Comparison of ENCODE assay signal across 8 cellular contexts in genomic region chr1:70410604-70411359, GRCh38. TPM values are rescaled to one million over a fixed set of nuclear protein-coding genes. Genes with fewer than 3 reads are reported as not detected.
DNase-seq lines count a peak whose midpoint lies in the region; ATAC-seq, FAIRE-seq and TF ChIP-seq lines count a peak whose summit lies in the region.

TSS of gene CTH (plus strand) at chr1:70411268. CDS start at chr1:70411416, 148 bp downstream.

- intact Hi-C loops in endothelial cell of umbilical vein (cut with micrococcal nuclease) = loop anchor here (1.0 to 5.0 kb wide), 7 partner anchors 48 to 671 kb away; partner anchors contain the start of genes ANKRD13C, LRRC40, SRSF11 and ZRANB2

- peak; percentile 96 for DNase-seq in D341Med (ENCODE audit: low spot score)
- peak; percentile 82 for DNase-seq in activated T-cell treated with anti-CD3 and anti-CD28 coated beads for 1 hour (ENCODE audit: low read depth)
- peak; percentile 98 for DNase-seq in endothelial cell of umbilical vein (ENCODE audit: low read depth, low spot score)
- peak; percentile 98 for DNase-seq in midbrain (lab: John Stamatoyannopoulos, UW)
- peak; percentile 78 to 80 for DNase-seq in stimulated activated CD8-positive, alpha-beta memory T cell treated with anti-CD3 and anti-CD28 coated beads, Interleukin-2, amount 100 ng/mL, for 1 hour (ENCODE audit: low read depth in 2 of 2)

- peak; percentile 79 for TF ChIP-seq POLR2A in endothelial cell of umbilical vein (IDR thresholded peaks at IDR 0.05; ENCODE audit: low read depth, low read length)

- POLR2A ChIA-PET in endothelial cell of umbilical vein (lab: Charles Lee) = interaction anchor here (1.0 to 1.4 kb wide), 9 partner anchors 9 to 221 kb away, joined by 3 to 13 read pairs (median 3); partner anchors contain the start of genes ANKRD13C and LRRC40

- H3K4me2 ChIP-seq in OCI-LY1 (ENCODE audit: low read length) (peak within 1 kb of the TSS; percentile 79), endothelial cell of umbilical vein (ENCODE audit: insufficient read depth, low read length) (peak within 1 kb of the TSS; percentile 94)

- H3K9me3 ChIP-seq in HUES64 (ENCODE audit: insufficient read depth, low read depth, low read length) (no peaks in the 10 kb centered on the region), OCI-LY1 (ENCODE audit: low read length) (no peaks in the 10 kb centered on the region), endothelial cell of umbilical vein (replicated peaks; ENCODE audit: control insufficient read depth, insufficient read depth, low read length) (no peaks in the 10 kb centered on the region)

- dilution Hi-C loops in endothelial cell of umbilical vein (cut with MboI; ENCODE audit: extremely low pct_ligation_motif_present, low sequenced_read_pairs) = no loop called here

- CTCF ChIA-PET in endothelial cell of umbilical vein (lab: Charles Lee) = interaction anchor here (1.1 to 2.6 kb wide), 5 partner anchors 10 to 57 kb away, joined by 3 to 11 read pairs (median 4); partner anchors contain the start of gene ANKRD13C

- peak within 1 kb of the TSS; percentile 91 for H3K9ac ChIP-seq in HUES64 (ENCODE audit: low read depth, low read length)
- H3K9ac ChIP-seq in OCI-LY1 (ENCODE audit: low read length) = peak within 1 kb of the TSS; percentile 78
- peak within 1 kb of the TSS; percentile 90 for H3K9ac ChIP-seq in endothelial cell of umbilical vein (replicated peaks; ENCODE audit: extremely low read depth, insufficient read depth, low read length)

- H3K79me2 ChIP-seq in OCI-LY1 (ENCODE audit: insufficient read depth, low read length) (no peaks in the 10 kb centered on the region), endothelial cell of umbilical vein (ENCODE audit: control insufficient read depth, insufficient read depth, low read length) (no peaks in the 10 kb centered on the region)

- no peaks in the 10 kb centered on the region for H3K9me2 ChIP-seq in OCI-LY1 (ENCODE audit: low read depth, low read length)

- H3K36me3 ChIP-seq in HUES64 (ENCODE audit: insufficient read depth, low read length) (peaks cover 10% of the 10 kb centered on the region), OCI-LY1 (ENCODE audit: insufficient read depth, low read length) (no peaks in the 10 kb centered on the region), endothelial cell of umbilical vein (ENCODE audit: control insufficient read depth in 2 of 2, extremely low read depth in 1 of 2, insufficient read depth in 2 of 2, low read length in 2 of 2) (no peaks in the 10 kb centered on the region)

- no peaks in the 10 kb centered on the region for H3F3A ChIP-seq in OCI-LY1 (ENCODE audit: insufficient read depth, low read length)

- peak; percentile 99 for FAIRE-seq in endothelial cell of umbilical vein (lab: Jason Lieb, UNC)

- H3K27ac ChIP-seq in HUES64 (ENCODE audit: low read depth, low read length) (peak within 1 kb of the TSS; percentile 94), OCI-LY1 (ENCODE audit: low read depth, low read length, poor library complexity, severe bottlenecking) (peak within 1 kb of the TSS; percentile 55), endothelial cell of umbilical vein (ENCODE audit: insufficient read depth, low read depth, low read length) (peak within 1 kb of the TSS; percentile 91)

- no peaks in the 10 kb centered on the region for H3K9me1 ChIP-seq in endothelial cell of umbilical vein (replicated peaks; ENCODE audit: control insufficient read depth, extremely low read depth, insufficient read depth, low read length)

- TSS peak; percentile 93 for BruUV-seq in endothelial cell of umbilical vein (replicated peaks; lab: Mats Ljungman, UMichigan)

- peak within 1 kb of the TSS; percentile 90 for H3K4me3 ChIP-seq in HUES64 (ENCODE audit: low read length)
- H3K4me3 ChIP-seq in OCI-LY1 (ENCODE audit: low read depth, low read length, poor library complexity, severe bottlenecking) = peak within 1 kb of the TSS; percentile 78
- peak within 1 kb of the TSS; percentile 59 to 92 (median 70) for H3K4me3 ChIP-seq in endothelial cell of umbilical vein (replicated peaks in 1 of 3; ENCODE audit: insufficient read depth in 1 of 3, low read depth in 1 of 3, low read length in 3 of 3)

- H3K4me1 ChIP-seq in HUES64 (ENCODE audit: insufficient read depth, low read length) (peaks cover 13% of the 10 kb centered on the region), OCI-LY1 (ENCODE audit: insufficient read depth, low read length, severe bottlenecking) (peaks cover 24% of the 10 kb centered on the region), endothelial cell of umbilical vein (ENCODE audit: control insufficient read depth, extremely low read depth, insufficient read depth, low read length) (peaks cover 4% of the 10 kb centered on the region)

- WGBS in HUES64 = under 1% methylated on average over 48 of the region's 48 CpGs

- ATAC-seq in GM21447 (IDR thresholded peaks at IDR 0.05; ENCODE audit: unreplicated experiment) = peak; percentile 97

- H4K20me1 ChIP-seq in OCI-LY1 (ENCODE audit: insufficient read depth, low read length) = no peaks in the 10 kb centered on the region
- no peaks in the 10 kb centered on the region for H4K20me1 ChIP-seq in endothelial cell of umbilical vein (replicated peaks; ENCODE audit: control insufficient read depth, extremely low read depth, insufficient read depth, low read length)

- peak within 1 kb of the TSS; percentile 99 for H2AFZ ChIP-seq in OCI-LY1 (ENCODE audit: low read length)
- peak within 1 kb of the TSS; percentile 96 for H2AFZ ChIP-seq in endothelial cell of umbilical vein (ENCODE audit: low read depth, low read length)

- TF ChIP-seq CTCF in OCI-LY1 (IDR thresholded peaks at IDR 0.05; ENCODE audit: low read length) (no peak), endothelial cell of umbilical vein (IDR thresholded peaks at IDR 0.05; ENCODE audit: extremely low read depth in 1 of 2, insufficient read depth in 1 of 2, low read depth in 1 of 2, low read length in 2 of 2) (no peak)

- H3K27me3 ChIP-seq in HUES64 (ENCODE audit: insufficient read depth, low read length) (no peaks in the 10 kb centered on the region), OCI-LY1 (ENCODE audit: insufficient read depth, low read length) (no peaks in the 10 kb centered on the region), endothelial cell of umbilical vein (ENCODE audit: control insufficient read depth in 2 of 2, insufficient read depth in 2 of 2, low read length in 2 of 2) (no peaks in the 10 kb centered on the region)

TF ChIP-seq in endothelial cell of umbilical vein, 7 proteins besides CTCF, POLR2A, EP300 and RAD21:
- TF ChIP-seq FOS (IDR thresholded peaks at IDR 0.05; ENCODE audit: borderline replicate concordance, insufficient read depth, low read length) (no peak), MAX (IDR thresholded peaks at IDR 0.05; ENCODE audit: insufficient read depth, insufficient read length) (no peak), EZH2 (IDR thresholded peaks at IDR 0.05; ENCODE audit: borderline replicate concordance, low read depth, low read length, severe bottlenecking) (no peak), MYC (IDR thresholded peaks at IDR 0.05; ENCODE audit: low read depth, low read length) (no peak), JUN (IDR thresholded peaks at IDR 0.05; ENCODE audit: borderline replicate concordance, insufficient read depth, insufficient read length, low read depth) (no peak), POLR2AphosphoS5 (IDR thresholded peaks at IDR 0.05; ENCODE audit: insufficient read depth, low read depth, low read length) (peak; percentile 79)

RNA-seq across cellular contexts. Expression of gene CTH, which starts in this region (rescaled TPM):
- polyA plus RNA-seq in HUES64 (2013, experiment 1 of 2) = 11.1 TPM
- 15.5 TPM for polyA plus RNA-seq in HUES64 (2013, experiment 2 of 2)
- total RNA-seq in endothelial cell of umbilical vein = 2.6 and 3.2 TPM in 2 replicates
- 1.7 and 2.0 TPM in 2 replicates for polyA plus RNA-seq in endothelial cell of umbilical vein
- polyA plus RNA-seq in endothelial cell of umbilical vein (2011; cell fraction: cytosol; rRNA removed) = 1.4 and 1.6 TPM in 2 replicates
- polyA plus RNA-seq in endothelial cell of umbilical vein (2011; cell fraction: nucleus; rRNA removed) = 1.9 and 2.2 TPM in 2 replicates
- 1.2 and 1.3 TPM in 2 replicates for polyA plus RNA-seq in endothelial cell of umbilical vein (2012)
- polyA minus RNA-seq in endothelial cell of umbilical vein = 2.5 and 3.7 TPM in 2 replicates
- polyA minus RNA-seq in endothelial cell of umbilical vein (2011; cell fraction: cytosol; rRNA and poly(A)+ RNA removed) = 23.0 TPM
- 2.8 and 3.5 TPM in 2 replicates for polyA minus RNA-seq in endothelial cell of umbilical vein (2011; cell fraction: nucleus; rRNA and poly(A)+ RNA removed)

Comparison
In these comparisons a context has a peak if more than half of its experiments do, and no peak if none do; other contexts are left out.
1. Peak in every context shown above with its lines: DNase-seq, ATAC-seq, H3K4me3 ChIP-seq and H3K27ac ChIP-seq.